19 cellular contexts compared by ENCODE assay signal in the genomic region with DNA sequence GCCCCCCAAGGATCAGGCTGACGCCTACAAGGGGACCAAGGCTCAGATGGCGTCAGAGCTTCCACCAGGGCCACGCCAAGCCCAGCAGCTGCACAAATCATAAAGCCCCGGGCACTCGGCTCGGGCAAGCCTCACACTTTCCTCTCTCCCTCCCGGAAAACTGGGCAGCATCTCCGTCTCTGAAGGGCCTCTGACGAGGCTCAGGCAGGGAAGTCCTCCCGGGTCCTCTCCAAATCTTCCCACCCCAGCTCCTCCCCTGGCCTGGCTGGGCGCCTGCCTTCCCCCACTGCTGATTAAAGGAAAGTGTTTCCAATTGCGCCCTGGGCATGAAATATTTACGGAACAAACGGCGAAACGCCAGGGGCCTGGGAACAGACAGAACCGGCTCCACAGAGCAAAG. TPM values are rescaled to one million over a fixed set of nuclear protein-coding genes. Genes with fewer than 3 reads are reported as not detected.
DNase-seq lines count a peak whose midpoint lies in the region; ATAC-seq, FAIRE-seq and TF ChIP-seq lines count a peak whose summit lies in the region.
"Had no signal": no experiment of that assay in that cellular context is flagged by ENCODE, and none has a peak within 500 bp of the region (broad histone marks: within the 10 kb centered on the region; RNA-seq: fewer than 3 reads in every experiment).

No MANE protein-coding gene starts in this region.

- H3K27ac Mint-ChIP-seq in activated CD4-positive, alpha-beta T cell treated with anti-CD3 and anti-CD28 coated beads for 36 hours: no peak overlapping the region
- H3K27ac Mint-ChIP-seq: nephron progenitor cell had no signal

- ATAC-seq in gastroesophageal sphincter (peak; percentile 44), HG02970 (IDR thresholded peaks at IDR 0.05; ENCODE audit: low FRiP score, unreplicated experiment) (no peak)
- ATAC-seq in activated CD4-positive, alpha-beta T cell treated with anti-CD3 and anti-CD28 coated beads for 36 hours: no peak

- DNase-seq in COLO668 (lab: John Stamatoyannopoulos, UW; ENCODE audit: unreplicated experiment): peak; percentile 13
- peak; percentile 68 to 72 for DNase-seq in SJCRH30
- DNase-seq in sigmoid colon: peak; percentile 95
- DNase-seq in RCC 7860 (ENCODE audit: low spot score): no peak
- no peak for DNase-seq in activated CD4-positive, alpha-beta T cell treated with anti-CD3 and anti-CD28 coated beads for 36 hours
- no peak for DNase-seq in KG1 (lab: John Stamatoyannopoulos, UW)
- DNase-seq: activated B cell treated with CpG ODN at 0.5 μM for 24 hours; activated T-cell treated with anti-CD3 and anti-CD28 coated beads, Interleukin-2, amount 50 U/mL, for 4 hours; Calu3; dorsolateral prefrontal cortex; GM23248; nephron progenitor cell; NK-92 treated with Interleukin-12 subunit alpha and Interleukin-12 subunit beta, amount 100 ng/mL, for 24 hours; SK-N-SH had no signal

- CTCF ChIA-PET in activated CD4-positive, alpha-beta T cell treated with anti-CD3 and anti-CD28 coated beads for 36 hours (lab: Charles Lee): interaction anchor here (0.6 to 1.1 kb wide), 2 partner anchors 9 to 284 kb away, joined by 3 to 4 read pairs; no protein-coding TSS in a partner anchor

- no peaks in the 10 kb centered on the region for H3K9me3 Mint-ChIP-seq in activated CD4-positive, alpha-beta T cell treated with anti-CD3 and anti-CD28 coated beads for 36 hours (ENCODE audit: low read depth)
- H3K9me3 Mint-ChIP-seq: activated B cell treated with CpG ODN at 0.5 μM for 24 hours; activated T-cell treated with anti-CD3 and anti-CD28 coated beads, Interleukin-2, amount 50 U/mL, for 4 hours; nephron progenitor cell had no signal

- H3K36me3 ChIP-seq in SJCRH30 (no peaks in the 10 kb centered on the region), gastroesophageal sphincter (peaks cover 0 to 21% of the 10 kb centered on the region in 2 donors), sigmoid colon (peaks cover 0 to 19% (median 7%) of the 10 kb centered on the region in 4 donors)

- H3K27ac ChIP-seq in SJCRH30: peak overlapping the region; percentile 44; the same call in 1 of the 2 replicates
- H3K27ac ChIP-seq in gastroesophageal sphincter: peak overlapping the region; percentile 41 to 90 (median 85)
- H3K27ac ChIP-seq in sigmoid colon: peak overlapping the region; percentile 77 to 87 (median 82)
- H3K27ac ChIP-seq: dorsolateral prefrontal cortex, GM23248, HL-60 had no signal

- H3K9me3 ChIP-seq in SJCRH30 (replicated peaks): no peaks in the 10 kb centered on the region
- H3K9me3 ChIP-seq in gastroesophageal sphincter: no peaks in the 10 kb centered on the region
- no peaks in the 10 kb centered on the region for H3K9me3 ChIP-seq in sigmoid colon
- H3K9me3 ChIP-seq: SK-N-SH had no signal

- no peaks in the 10 kb centered on the region for H3K27me3 ChIP-seq in SJCRH30
- H3K27me3 ChIP-seq in gastroesophageal sphincter: no peaks in the 10 kb centered on the region
- no peaks in the 10 kb centered on the region for H3K27me3 ChIP-seq in sigmoid colon
- H3K27me3 ChIP-seq: dorsolateral prefrontal cortex had no signal

- H3K27me3 Mint-ChIP-seq in activated CD4-positive, alpha-beta T cell treated with anti-CD3 and anti-CD28 coated beads for 36 hours: no peaks in the 10 kb centered on the region
- H3K27me3 Mint-ChIP-seq: activated B cell treated with CpG ODN at 0.5 μM for 24 hours had no signal

- H3K4me1 ChIP-seq in SJCRH30: peaks cover 17% of the 10 kb centered on the region
- H3K4me1 ChIP-seq in gastroesophageal sphincter: peaks cover 0 to 67% (median 40%) of the 10 kb centered on the region in 3 donors
- peaks cover 0 to 62% (median 54%) of the 10 kb centered on the region in 4 donors for H3K4me1 ChIP-seq in sigmoid colon

- H3K4me1 Mint-ChIP-seq in activated CD4-positive, alpha-beta T cell treated with anti-CD3 and anti-CD28 coated beads for 36 hours: peaks cover 30% of the 10 kb centered on the region

- TF ChIP-seq CTCF in gastroesophageal sphincter (IDR thresholded peaks at IDR 0.05) (no peak), sigmoid colon (IDR thresholded peaks at IDR 0.05) (no peak)

- FAIRE-seq in RCC 7860 (lab: Jason Lieb, UNC): no peak
- FAIRE-seq: astrocyte had no signal

- intact Hi-C loops in sigmoid colon (cut with DNase I): loop anchor here (10.0 kb wide), 1 partner anchor 468 kb away; a partner anchor contains a TSS
- intact Hi-C loops in activated CD4-positive, alpha-beta T cell treated with anti-CD3 and anti-CD28 coated beads for 36 hours (cut with DNase I, micrococcal nuclease): no loop called here

- no peak overlapping the region for H3K4me3 Mint-ChIP-seq in activated CD4-positive, alpha-beta T cell treated with anti-CD3 and anti-CD28 coated beads for 36 hours
- H3K4me3 Mint-ChIP-seq: nephron progenitor cell had no signal

- TF ChIP-seq POLR2A in gastroesophageal sphincter (IDR thresholded peaks at IDR 0.05): no peak
- no peak for TF ChIP-seq POLR2A in sigmoid colon (IDR thresholded peaks at IDR 0.05)

- no peaks in the 10 kb centered on the region for H3K36me3 Mint-ChIP-seq in activated CD4-positive, alpha-beta T cell treated with anti-CD3 and anti-CD28 coated beads for 36 hours (ENCODE audit: low read depth)

- POLR2A ChIA-PET in activated CD4-positive, alpha-beta T cell treated with anti-CD3 and anti-CD28 coated beads for 36 hours (lab: Charles Lee): no interaction called here

- no CpG with 5 or more reads among the region's 17 CpGs for WGBS in gastroesophageal sphincter (ENCODE audit: low coverage in 1 of 2), 2 donors
- 62 to 82% methylated on average over 17 of the region's 17 CpGs for WGBS in sigmoid colon, 2 donors

- TF ChIP-seq EP300 in gastroesophageal sphincter (IDR thresholded peaks at IDR 0.05) (no peak), sigmoid colon (IDR thresholded peaks at IDR 0.05) (no peak)

- H3K4me3 ChIP-seq in SJCRH30 (peak overlapping the region; percentile 12; the same call in 1 of the 2 replicates), gastroesophageal sphincter (no peak overlapping the region), sigmoid colon (peak overlapping the region in 1 of 4 donors; percentile 15)
- H3K4me3 ChIP-seq: dorsolateral prefrontal cortex, GM23248, smooth muscle cell had no signal

RNA-seq across cellular contexts. Expression of a gene that starts 38.5 kb away (rescaled TPM):
- total RNA-seq in SJCRH30 (2014; rRNA removed; shearing (Covaris generic)): 23.8 and 28.1 TPM in 2 replicates
- 100 to 1,000 TPM; 105 to 248 (median 172) TPM for total RNA-seq in gastroesophageal sphincter
- total RNA-seq in sigmoid colon: 100 to 1,000 TPM in 3 of 4 donors, 10 to 100 TPM in 1; 97.4 to 242 (median 158) TPM
- polyA plus RNA-seq in sigmoid colon: 100 to 1,000 TPM in 1 of 3 donors, 10 to 100 TPM in 2; 18.0 to 169 (median 29.4) TPM
- total RNA-seq in activated CD4-positive, alpha-beta T cell treated with anti-CD3 and anti-CD28 coated beads for 36 hours: 100 to 1,000 TPM; 105 to 126 TPM

RNA-seq across cellular contexts. Expression of a gene that starts 40.2 kb away (rescaled TPM):
- total RNA-seq in SJCRH30 (2014; rRNA removed; shearing (Covaris generic)): 10.3 and 11.5 TPM in 2 replicates
- 10 to 100 TPM in 2 of 4 donors, 1 to 10 TPM in 2; 6.0 to 19.9 (median 10.7) TPM for total RNA-seq in gastroesophageal sphincter
- 10 to 100 TPM in 3 of 4 donors, 1 to 10 TPM in 1; 6.1 to 11.7 (median 10.7) TPM for total RNA-seq in sigmoid colon
- polyA plus RNA-seq in sigmoid colon: 10 to 100 TPM in 1 of 3 donors, 1 to 10 TPM in 2; 8.4 to 16.3 (median 9.2) TPM
- total RNA-seq in activated CD4-positive, alpha-beta T cell treated with anti-CD3 and anti-CD28 coated beads for 36 hours: 10 to 100 TPM; 29.6 to 36.2 TPM

RNA-seq across cellular contexts. Expression of a gene that starts 40.3 kb away (rescaled TPM):
- total RNA-seq in SJCRH30 (2014; rRNA removed; shearing (Covaris generic)): 10.4 and 10.7 TPM in 2 replicates
- 10 to 100 TPM; 19.5 to 27.8 (median 22.3) TPM for total RNA-seq in gastroesophageal sphincter
- total RNA-seq in sigmoid colon: 10 to 100 TPM; 16.0 to 21.4 (median 17.9) TPM
- polyA plus RNA-seq in sigmoid colon: 10 to 100 TPM in 1 of 3 donors, 1 to 10 TPM in 2; 5.4 to 34.8 (median 6.2) TPM
- 10 to 100 TPM; 44.0 to 49.7 TPM for total RNA-seq in activated CD4-positive, alpha-beta T cell treated with anti-CD3 and anti-CD28 coated beads for 36 hours

RNA-seq across cellular contexts. Expression of a gene that starts 57.1 kb away (rescaled TPM):
- total RNA-seq in SJCRH30 (2014; rRNA removed; shearing (Covaris generic)): 24.3 and 27.2 TPM in 2 replicates
- total RNA-seq in gastroesophageal sphincter (1 to 10 TPM in 1 of 4 donors, under 1 TPM in 1, not detected in 2; 0.92 to 2.0 TPM), sigmoid colon (1 to 10 TPM in 1 of 4 donors, under 1 TPM in 2, not detected in 1; 0.71 to 3.0 (median 0.81) TPM)
- polyA plus RNA-seq in sigmoid colon: 10 to 100 TPM in 1 of 3 donors, 1 to 10 TPM in 2; 3.6 to 17.4 (median 6.9) TPM
- total RNA-seq in activated CD4-positive, alpha-beta T cell treated with anti-CD3 and anti-CD28 coated beads for 36 hours: 100 to 1,000 TPM; 136 to 182 TPM

Comparison
In these comparisons a context has a peak if more than half of its experiments do, and no peak if none do; other contexts are left out.
1. DNase-seq: peak in COLO668 (single experiment), SJCRH30 (2 of 2) and sigmoid colon (single experiment); none in RCC 7860 (single experiment), activated CD4-positive, alpha-beta T cell treated with anti-CD3 and anti-CD28 coated beads for 36 hours (single experiment) and KG1 (single experiment).
2. Peak in every context shown above with its lines, with median percentiles within 50 percentile points of each other: H3K27ac ChIP-seq.